Comparison of ENCODE assay signal across 30 cellular contexts in the genomic region with DNA sequence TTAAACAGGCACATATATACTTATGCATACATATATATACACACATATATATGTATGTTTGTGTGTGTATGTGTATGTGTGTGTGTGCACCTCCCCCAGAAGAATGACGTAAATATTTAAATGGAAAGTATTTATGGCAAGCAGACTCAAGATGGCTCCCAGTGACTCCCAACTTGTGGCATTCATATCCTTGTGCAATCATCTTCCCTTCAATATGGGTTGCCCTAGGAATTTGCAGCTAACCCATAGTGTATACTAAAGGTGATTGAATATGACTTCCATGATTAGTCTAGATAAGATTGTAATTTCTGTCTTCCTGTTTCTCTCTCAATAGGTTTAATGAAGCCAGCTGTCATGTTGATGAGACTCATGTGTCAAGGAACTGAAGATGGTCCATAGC.
"Had no signal": no experiment of that assay in that cellular context is flagged by ENCODE, and none has a peak within 500 bp of the region (broad histone marks: within the 10 kb centered on the region; RNA-seq: fewer than 3 reads in every experiment).

No MANE protein-coding gene starts in this region.

- H3K36me3 Mint-ChIP-seq: activated naive CD8-positive, alpha-beta T cell had no signal

- H3K4me1 Mint-ChIP-seq: activated B cell treated with CpG ODN at 0.5 μM for 24 hours; activated T-helper 17 cell treated with anti-CD3 and anti-CD28 coated beads, Interleukin-2, amount 50 U/mL, for 72 hours; T-helper 17 cell had no signal

- DNase-seq: activated B cell treated with CpG ODN at 0.5 μM for 24 hours; activated CD4-positive, alpha-beta T cell treated with anti-CD3 and anti-CD28 coated beads for 48 hours; activated CD4-positive, alpha-beta T cell treated with anti-CD3 and anti-CD28 coated beads, Interleukin-2, amount 50 U/mL, for 1 hour; activated CD4-positive, alpha-beta T cell treated with anti-CD3 and anti-CD28 coated beads, Interleukin-2, amount 50 U/mL, for 48 hours; activated CD8-positive, alpha-beta memory T cell treated with anti-CD3 and anti-CD28 coated beads for 24 hours; activated CD8-positive, alpha-beta T cell treated with anti-CD3 and anti-CD28 coated beads for 36 hours; activated effector memory CD4-positive, alpha-beta T cell treated with Interleukin-2 at 50 U/mL for 16 hours; activated gamma-delta T cell treated with Interleukin-2 at 50 U/mL for 16 hours; activated naive CD4-positive, alpha-beta T cell treated with anti-CD3 and anti-CD28 coated beads, Interleukin-2, amount 50 U/mL, for 16 hours; activated naive CD4-positive, alpha-beta T cell treated with Interleukin-2 at 50 U/mL for 16 hours; activated T-cell treated with anti-CD3 and anti-CD28 coated beads, Interleukin-2, amount 50 U/mL, for 4 hours; amygdala; aorta; body of pancreas; caudate nucleus; cortex of kidney; dermis blood vessel endothelial cell; effector CD4-positive, alpha-beta T cell; effector memory CD8-positive, alpha-beta T cell; foreskin fibroblast; glutamatergic neuron; T-helper 1 cell; T-helper 17 cell; T1000; WERI-Rb-1 had no signal

- H3K27ac Mint-ChIP-seq: activated B cell treated with CpG ODN at 0.5 μM for 24 hours; activated CD8-positive, alpha-beta T cell treated with anti-CD3 and anti-CD28 coated beads for 36 hours; activated naive CD8-positive, alpha-beta T cell; activated T-helper 17 cell treated with anti-CD3 and anti-CD28 coated beads, Interleukin-2, amount 50 U/mL, for 72 hours; effector memory CD8-positive, alpha-beta T cell; T-helper 17 cell; T-helper 2 cell treated with Interferon-gamma antibody and Interleukin-4, amounts not matched to agents 5 μg/mL and 100 μg/mL, for 36 hours had no signal

- H3K36me3 ChIP-seq: WERI-Rb-1 had no signal

- H3K4me3 ChIP-seq: body of pancreas had no signal

- H3K27me3 Mint-ChIP-seq: activated B cell treated with CpG ODN at 0.5 μM for 24 hours; activated CD8-positive, alpha-beta T cell treated with anti-CD3 and anti-CD28 coated beads for 36 hours; activated naive CD8-positive, alpha-beta T cell; activated T-helper 17 cell treated with anti-CD3 and anti-CD28 coated beads, Interleukin-2, amount 50 U/mL, for 72 hours; effector memory CD8-positive, alpha-beta T cell; T-helper 17 cell had no signal

- H3K9me3 ChIP-seq: body of pancreas had no signal

- H3K4me1 ChIP-seq: body of pancreas had no signal

- ATAC-seq: activated CD4-positive, CD25-positive, alpha-beta regulatory T cell treated with anti-CD3 and anti-CD28 coated beads, Interleukin-2, amount 50 U/mL, for 24 hours; activated CD8-positive, alpha-beta T cell treated with anti-CD3 and anti-CD28 coated beads for 36 hours; activated T-cell treated with anti-CD3 and anti-CD28 coated beads, Interleukin-2, amount 50 U/mL, for 4 hours; activated T-helper 17 cell treated with anti-CD3 and anti-CD28 coated beads, Interleukin-2, amount 50 U/mL, for 72 hours; body of pancreas; effector memory CD8-positive, alpha-beta T cell; T-helper 17 cell had no signal

- H3K9me3 Mint-ChIP-seq: activated B cell treated with CpG ODN at 0.5 μM for 24 hours; T-helper 2 cell treated with Interferon-gamma antibody and Interleukin-4, amounts not matched to agents 5 μg/mL and 100 μg/mL, for 36 hours had no signal

- H3K4me3 Mint-ChIP-seq: activated B cell treated with CpG ODN at 0.5 μM for 24 hours; activated CD8-positive, alpha-beta T cell treated with anti-CD3 and anti-CD28 coated beads for 36 hours; activated naive CD8-positive, alpha-beta T cell; activated T-cell treated with anti-CD3 and anti-CD28 coated beads, Interleukin-2, amount 50 U/mL, for 4 hours; activated T-helper 17 cell treated with anti-CD3 and anti-CD28 coated beads, Interleukin-2, amount 50 U/mL, for 72 hours; effector memory CD8-positive, alpha-beta T cell; T-helper 17 cell; T-helper 2 cell treated with Interferon-gamma antibody and Interleukin-4, amounts not matched to agents 5 μg/mL and 100 μg/mL, for 36 hours had no signal

- H3K27ac ChIP-seq: body of pancreas, epithelial cell of prostate, WERI-Rb-1 had no signal
